Comparison of ENCODE assay signal across 13 cellular contexts in the genomic region with DNA sequence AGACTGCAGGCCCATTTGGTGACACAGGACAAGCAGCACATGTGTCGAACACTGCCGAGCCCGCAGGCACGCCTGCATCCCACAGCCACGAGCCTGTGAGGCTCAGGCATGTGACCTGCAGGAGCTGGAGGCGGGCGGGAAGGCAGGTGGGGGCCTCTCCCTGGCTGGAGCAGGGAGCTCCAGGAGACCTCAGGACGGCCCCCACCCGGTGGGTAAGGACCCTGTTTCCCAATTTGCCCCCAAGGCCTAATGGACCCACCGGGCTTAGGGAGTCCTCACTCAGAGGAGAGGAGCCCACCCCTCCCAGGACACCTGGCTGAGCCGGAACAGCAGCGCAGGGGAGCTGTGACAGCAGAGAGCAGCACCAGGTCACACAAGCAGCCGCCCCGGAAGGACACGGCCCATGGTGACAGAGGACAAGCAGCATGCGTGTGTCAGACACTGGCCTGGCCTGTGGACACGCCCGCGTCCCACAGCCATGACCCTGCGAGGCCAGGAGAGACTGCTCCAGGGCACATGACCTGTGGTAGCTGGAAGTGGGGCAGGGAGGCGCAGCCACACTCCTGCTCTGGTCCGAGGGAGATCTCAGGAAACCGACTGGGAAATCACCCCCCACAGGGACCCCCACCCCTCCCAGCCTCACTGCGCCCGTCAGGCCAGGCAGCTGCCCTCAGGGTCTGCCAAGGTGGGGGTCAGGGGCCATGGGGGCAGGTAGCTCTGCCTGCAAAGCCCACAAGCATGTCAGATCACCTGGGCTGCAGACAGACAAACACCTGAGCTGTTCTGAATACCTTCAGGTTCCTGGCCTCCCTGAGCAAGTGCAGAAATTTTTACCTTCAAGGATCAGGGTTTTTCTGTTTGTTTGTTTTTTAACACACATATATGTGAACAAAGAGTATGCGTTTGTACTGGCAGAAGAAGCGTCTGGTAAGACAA. TPM values are rescaled to one million over a fixed set of nuclear protein-coding genes. Genes with fewer than 3 reads are reported as not detected.
A peak's percentile ranks its signal among the peaks of the same experiment; 100 is the strongest.
DNase-seq lines count a peak whose midpoint lies in the region; ATAC-seq and TF ChIP-seq lines count a peak whose summit lies in the region.
"Had no signal": no experiment of that assay in that cellular context is flagged by ENCODE, and none has a peak within 500 bp of the region (broad histone marks: within the 10 kb centered on the region; RNA-seq: fewer than 3 reads in every experiment).

No MANE protein-coding gene starts in this region.

- ATAC-seq in Panc1, result no peak

- H3K27me3 ChIP-seq in Panc1 (ENCODE audit: control insufficient read depth, insufficient read depth, low read length), result no peaks in the 10 kb centered on the region
- no peaks in the 10 kb centered on the region for H3K27me3 ChIP-seq in endodermal cell (ENCODE audit: control insufficient read depth, insufficient read depth, low read length, poor library complexity, severe bottlenecking)
- no peaks in the 10 kb centered on the region for H3K27me3 ChIP-seq in stomach
- no peaks in the 10 kb centered on the region for H3K27me3 ChIP-seq in tibial artery

- peaks cover 9% of the 10 kb centered on the region for H3K4me1 Mint-ChIP-seq in activated CD4-positive, alpha-beta T cell treated with anti-CD3 and anti-CD28 coated beads, Interleukin-2, amount 10 ng/mL, durations not matched to agents 24 days and 14 days
- H3K4me1 Mint-ChIP-seq in endodermal cell, result peaks cover 10% of the 10 kb centered on the region
- H3K4me1 Mint-ChIP-seq in osteocyte (ENCODE audit: unreplicated experiment), result peaks cover 26% of the 10 kb centered on the region

- no peak for DNase-seq in activated CD4-positive, alpha-beta T cell treated with anti-CD3 and anti-CD28 coated beads, Interleukin-2, amount 10 ng/mL, durations not matched to agents 24 days and 14 days
- no peak for DNase-seq in activated CD4-positive, alpha-beta T cell treated with anti-CD3 and anti-CD28 coated beads for 4 hours
- no peak for DNase-seq in Panc1 (ENCODE audit: low read depth, low spot score)
- DNase-seq in endodermal cell, result no peak
- DNase-seq in osteocyte (ENCODE audit: extremely low spot score, unreplicated experiment), result no peak
- no peak for DNase-seq in stomach
- no peak for DNase-seq in EL
- DNase-seq in tibial artery, result no peak
- DNase-seq: ACHN; NCI-H1930; NK-92 treated with Interleukin-12 subunit alpha and Interleukin-12 subunit beta, amount 100 ng/mL, for 24 hours; stimulated activated CD4-positive, alpha-beta T cell treated with anti-CD3 and anti-CD28 coated beads, Interleukin-1b, Interleukin-23, amount 100 ng/mL, for 48 hours had no signal

- WGBS in endodermal cell (ENCODE audit: insufficient coverage in 1 of 2, insufficient read length in 1 of 2), 2 experiments, result 92 to 93% methylated on average over 12 to 27 of the region's 27 CpGs
- WGBS in stomach, 5 donors, result 65 to 76% (median 68%) methylated on average over 18 to 27 of the region's 27 CpGs

- in situ Hi-C loops in Panc1 (cut with HindIII; ENCODE audit: low pct_unique_long_range_greater_than_20kb, low sequenced_read_pairs), result no loop called here

- H3K27ac ChIP-seq in Panc1 (ENCODE audit: low read length) (peak overlapping the region; percentile 79; the same call in 1 of the 2 replicates), endodermal cell (ENCODE audit: low read depth, low read length) (no peak overlapping the region), stomach (peak overlapping the region in 1 of 5 donors; percentile 5), tibial artery (peak overlapping the region in 1 of 2 donors; percentile 6)

- CTCF ChIA-PET in Panc1 (lab: Charles Lee), result interaction anchor here (0.6 kb wide), 1 partner anchor 437 kb away, joined by 6 read pairs; no protein-coding TSS in a partner anchor

- intact Hi-C loops in activated CD4-positive, alpha-beta T cell treated with anti-CD3 and anti-CD28 coated beads, Interleukin-2, amount 10 ng/mL, durations not matched to agents 24 days and 14 days (cut with micrococcal nuclease), result no loop called here
- intact Hi-C loops in Panc1 (cut with micrococcal nuclease; ENCODE audit: unreplicated experiment) (loop anchor here (10.0 kb wide), 1 partner anchor 1095 kb away; the partner anchor contains the start of genes JMJD8 and STUB1), stomach (cut with DNase I; ENCODE audit: low total_unique reads) (no loop called here), tibial artery (cut with DNase I; ENCODE audit: low total_unique reads) (loop anchor here (5.0 kb wide), 1 partner anchor 47 kb away; the partner anchor contains the start of genes FAHD1 and HAGH)

- H3K4me3 ChIP-seq in Panc1 (ENCODE audit: low read depth in 2 of 2, low read length in 2 of 2) (no peak overlapping the region), endodermal cell (ENCODE audit: low read length) (no peak overlapping the region), stomach (no peak overlapping the region), tibial artery (no peak overlapping the region)

- H3K36me3 ChIP-seq in Panc1 (ENCODE audit: control insufficient read depth, insufficient read depth, low read length) (peaks cover 3% of the 10 kb centered on the region; the same call in 1 of the 2 replicates), endodermal cell (ENCODE audit: control insufficient read depth, insufficient read depth, low read length) (peaks cover 19% of the 10 kb centered on the region), stomach (peaks cover 36 to 63% (median 62%) of the 10 kb centered on the region in 4 donors), tibial artery (peaks cover 23 to 61% (median 55%) of the 10 kb centered on the region in 3 donors)

- peak overlapping the region; percentile 34 for H3K4me3 Mint-ChIP-seq in activated CD4-positive, alpha-beta T cell treated with anti-CD3 and anti-CD28 coated beads, Interleukin-2, amount 10 ng/mL, durations not matched to agents 24 days and 14 days
- H3K4me3 Mint-ChIP-seq in endodermal cell, result peak overlapping the region; percentile 85
- peak overlapping the region; percentile 18 for H3K4me3 Mint-ChIP-seq in osteocyte (ENCODE audit: unreplicated experiment)

- H3K9me3 Mint-ChIP-seq in activated CD4-positive, alpha-beta T cell treated with anti-CD3 and anti-CD28 coated beads, Interleukin-2, amount 10 ng/mL, durations not matched to agents 24 days and 14 days, result no peaks in the 10 kb centered on the region
- H3K9me3 Mint-ChIP-seq in endodermal cell (no peaks in the 10 kb centered on the region), osteocyte (ENCODE audit: unreplicated experiment) (no peaks in the 10 kb centered on the region)
- H3K9me3 Mint-ChIP-seq: central memory CD8-positive, alpha-beta T cell had no signal

- TSS peak; percentile 89 for BruUV-seq in Panc1 (replicated peaks; lab: Mats Ljungman, UMichigan)

- TF ChIP-seq POLR2A in stomach (IDR thresholded peaks at IDR 0.05), result no peak

- H3K9ac ChIP-seq in endodermal cell (ENCODE audit: extremely low read depth, low read length, poor library complexity, severe bottlenecking), result no peak overlapping the region

- H3K4me1 ChIP-seq in Panc1 (ENCODE audit: control insufficient read depth, insufficient read depth, low read length), result peaks cover 50% of the 10 kb centered on the region
- H3K4me1 ChIP-seq in endodermal cell (ENCODE audit: control insufficient read depth, insufficient read depth, low read length), result peaks cover 8% of the 10 kb centered on the region
- H3K4me1 ChIP-seq in stomach, result peaks cover 31 to 67% (median 56%) of the 10 kb centered on the region in 4 donors
- H3K4me1 ChIP-seq in tibial artery, result peaks cover 0 to 58% (median 35%) of the 10 kb centered on the region in 4 donors

- H3K27me3 Mint-ChIP-seq in activated CD4-positive, alpha-beta T cell treated with anti-CD3 and anti-CD28 coated beads, Interleukin-2, amount 10 ng/mL, durations not matched to agents 24 days and 14 days, result peaks cover 2% of the 10 kb centered on the region
- H3K27me3 Mint-ChIP-seq in endodermal cell (ENCODE audit: insufficient read depth), result no peaks in the 10 kb centered on the region
- H3K27me3 Mint-ChIP-seq in osteocyte (ENCODE audit: unreplicated experiment), result no peaks in the 10 kb centered on the region
- H3K27me3 Mint-ChIP-seq: central memory CD8-positive, alpha-beta T cell had no signal

- no peak for TF ChIP-seq CTCF in Panc1 (IDR thresholded peaks at IDR 0.05)
- TF ChIP-seq CTCF in endodermal cell (conservative IDR thresholded peaks at IDR 0.05), result no peak
- no peak for TF ChIP-seq CTCF in osteocyte (IDR thresholded peaks at IDR 0.05)
- no peak for TF ChIP-seq CTCF in stomach (IDR thresholded peaks at IDR 0.05)
- TF ChIP-seq CTCF in tibial artery (IDR thresholded peaks at IDR 0.05), result no peak

- no peak overlapping the region for H3K27ac Mint-ChIP-seq in activated CD4-positive, alpha-beta T cell treated with anti-CD3 and anti-CD28 coated beads, Interleukin-2, amount 10 ng/mL, durations not matched to agents 24 days and 14 days
- H3K27ac Mint-ChIP-seq in endodermal cell (no peak overlapping the region), osteocyte (ENCODE audit: unreplicated experiment) (no peak overlapping the region)

- H3K9me3 ChIP-seq in Panc1 (ENCODE audit: control insufficient read depth, insufficient read depth, low read depth, low read length) (no peaks in the 10 kb centered on the region), endodermal cell (ENCODE audit: control insufficient read depth, low read length) (no peaks in the 10 kb centered on the region), stomach (no peaks in the 10 kb centered on the region), tibial artery (no peaks in the 10 kb centered on the region)

- no peak for TF ChIP-seq EP300 in stomach (IDR thresholded peaks at IDR 0.05)

- H3K36me3 Mint-ChIP-seq in activated CD4-positive, alpha-beta T cell treated with anti-CD3 and anti-CD28 coated beads, Interleukin-2, amount 10 ng/mL, durations not matched to agents 24 days and 14 days (ENCODE audit: low read depth), result peaks cover 9% of the 10 kb centered on the region
- peaks cover 12% of the 10 kb centered on the region for H3K36me3 Mint-ChIP-seq in endodermal cell (ENCODE audit: low read depth)
- no peaks in the 10 kb centered on the region for H3K36me3 Mint-ChIP-seq in osteocyte (ENCODE audit: unreplicated experiment)

- POLR2A ChIA-PET in Panc1 (lab: Charles Lee), result interaction anchor here (0.6 kb wide), 1 partner anchor 345 kb away, joined by 4 read pairs; no protein-coding TSS in a partner anchor

RNA-seq across cellular contexts. Expression of gene SPSB3, which starts 2.4 kb away (rescaled TPM):
- 24.6 and 24.9 TPM in 2 replicates for total RNA-seq in activated CD4-positive, alpha-beta T cell treated with anti-CD3 and anti-CD28 coated beads, Interleukin-2, amount 10 ng/mL, durations not matched to agents 24 days and 14 days
- total RNA-seq in Panc1 (2021; ENCODE audit: unreplicated experiment) (23.0 TPM), endodermal cell (10 to 100 TPM; 28.0 to 28.1 TPM), osteocyte (52.8 and 53.4 TPM in 2 replicates), stomach (100 to 1,000 TPM in 1 of 5 donors, 10 to 100 TPM in 4; 22.2 to 186 (median 70.9) TPM)
- 40.3 TPM for polyA plus RNA-seq in Panc1 (2012; ENCODE audit: insufficient read length)
- polyA plus RNA-seq in endodermal cell (2013, experiment 1 of 2), result 56.0 TPM
- polyA plus RNA-seq in endodermal cell (2013, experiment 2 of 2), result 48.7 TPM
- polyA plus RNA-seq in stomach, result 100 to 1,000 TPM in 1 of 3 donors, 10 to 100 TPM in 2; 54.2 to 111 (median 83.6) TPM

RNA-seq across cellular contexts. Expression of gene NUBP2, which starts 2.8 kb away (rescaled TPM):
- total RNA-seq in activated CD4-positive, alpha-beta T cell treated with anti-CD3 and anti-CD28 coated beads, Interleukin-2, amount 10 ng/mL, durations not matched to agents 24 days and 14 days, result 77.4 and 81.1 TPM in 2 replicates
- total RNA-seq in Panc1 (2021; ENCODE audit: unreplicated experiment) (85.8 TPM), endodermal cell (10 to 100 TPM; 61.1 to 61.5 TPM), osteocyte (55.5 and 56.3 TPM in 2 replicates), stomach (100 to 1,000 TPM in 1 of 5 donors, 10 to 100 TPM in 4; 14.7 to 171 (median 54.8) TPM)
- 114 TPM for polyA plus RNA-seq in Panc1 (2012; ENCODE audit: insufficient read length)
- 63.0 TPM for polyA plus RNA-seq in endodermal cell (2013, experiment 1 of 2)
- polyA plus RNA-seq in endodermal cell (2013, experiment 2 of 2), result 58.3 TPM
- polyA plus RNA-seq in stomach, result 10 to 100 TPM; 60.6 to 86.0 (median 74.7) TPM

RNA-seq across cellular contexts. Expression of gene MRPS34, which starts 7.1 kb away (rescaled TPM):
- total RNA-seq in activated CD4-positive, alpha-beta T cell treated with anti-CD3 and anti-CD28 coated beads, Interleukin-2, amount 10 ng/mL, durations not matched to agents 24 days and 14 days, result 201 and 207 TPM in 2 replicates
- total RNA-seq in Panc1 (2021; ENCODE audit: unreplicated experiment) (187 TPM), endodermal cell (100 to 1,000 TPM; 137 to 164 TPM), osteocyte (70.9 and 73.9 TPM in 2 replicates), stomach (100 to 1,000 TPM in 1 of 5 donors, 10 to 100 TPM in 4; 21.1 to 204 (median 64.7) TPM)
- polyA plus RNA-seq in Panc1 (2012; ENCODE audit: insufficient read length), result 283 TPM
- 89.8 TPM for polyA plus RNA-seq in endodermal cell (2013, experiment 1 of 2)
- 83.0 TPM for polyA plus RNA-seq in endodermal cell (2013, experiment 2 of 2)
- 100 to 1,000 TPM; 120 to 155 (median 126) TPM for polyA plus RNA-seq in stomach

RNA-seq across cellular contexts. Expression of gene EME2, which starts 7.4 kb away (rescaled TPM):
- total RNA-seq in activated CD4-positive, alpha-beta T cell treated with anti-CD3 and anti-CD28 coated beads, Interleukin-2, amount 10 ng/mL, durations not matched to agents 24 days and 14 days, result 28.2 and 30.0 TPM in 2 replicates
- total RNA-seq in Panc1 (2021; ENCODE audit: unreplicated experiment) (53.4 TPM), endodermal cell (10 to 100 TPM; 34.3 to 64.3 TPM), osteocyte (21.5 and 22.4 TPM in 2 replicates), stomach (10 to 100 TPM in 4 of 5 donors, 1 to 10 TPM in 1; 8.8 to 94.1 (median 34.4) TPM)
- polyA plus RNA-seq in Panc1 (2012; ENCODE audit: insufficient read length), result 37.7 TPM
- polyA plus RNA-seq in endodermal cell (2013, experiment 1 of 2), result 10.6 TPM
- 8.8 TPM for polyA plus RNA-seq in endodermal cell (2013, experiment 2 of 2)
- 1 to 10 TPM; 2.6 to 7.9 (median 6.9) TPM for polyA plus RNA-seq in stomach

RNA-seq across cellular contexts. Expression of gene NME3, which starts 8.7 kb away (rescaled TPM):
- total RNA-seq in activated CD4-positive, alpha-beta T cell treated with anti-CD3 and anti-CD28 coated beads, Interleukin-2, amount 10 ng/mL, durations not matched to agents 24 days and 14 days, result 46.3 and 50.0 TPM in 2 replicates
- 117 TPM for total RNA-seq in Panc1 (2021; ENCODE audit: unreplicated experiment)
- polyA plus RNA-seq in Panc1 (2012; ENCODE audit: insufficient read length), result 233 TPM
- 10 to 100 TPM; 70.3 to 73.6 TPM for total RNA-seq in endodermal cell
- polyA plus RNA-seq in endodermal cell (2013, experiment 1 of 2), result 34.7 TPM
- polyA plus RNA-seq in endodermal cell (2013, experiment 2 of 2), result 37.2 TPM
- total RNA-seq in osteocyte, result 45.8 and 48.8 TPM in 2 replicates
- 100 to 1,000 TPM in 2 of 5 donors, 10 to 100 TPM in 3; 18.7 to 420 (median 52.1) TPM for total RNA-seq in stomach
- polyA plus RNA-seq in stomach, result 100 to 1,000 TPM; 116 to 194 (median 135) TPM

Comparison
In these comparisons a context has a peak if more than half of its experiments do, and no peak if none do; other contexts are left out.
1. H3K4me3 Mint-ChIP-seq: peak in every context shown above with its lines; median percentile 85 in endodermal cell; 34 in activated CD4-positive, alpha-beta T cell treated with anti-CD3 and anti-CD28 coated beads, Interleukin-2, amount 10 ng/mL, durations not matched to agents 24 days and 14 days; 18 in osteocyte.
2. intact Hi-C loops: an anchor here in Panc1 (10.0 kb wide) and tibial artery (5.0 kb wide); none called in activated CD4-positive, alpha-beta T cell treated with anti-CD3 and anti-CD28 coated beads, Interleukin-2, amount 10 ng/mL, durations not matched to agents 24 days and 14 days and stomach.